8 cellular contexts compared by ENCODE assay signal in the genomic region with DNA sequence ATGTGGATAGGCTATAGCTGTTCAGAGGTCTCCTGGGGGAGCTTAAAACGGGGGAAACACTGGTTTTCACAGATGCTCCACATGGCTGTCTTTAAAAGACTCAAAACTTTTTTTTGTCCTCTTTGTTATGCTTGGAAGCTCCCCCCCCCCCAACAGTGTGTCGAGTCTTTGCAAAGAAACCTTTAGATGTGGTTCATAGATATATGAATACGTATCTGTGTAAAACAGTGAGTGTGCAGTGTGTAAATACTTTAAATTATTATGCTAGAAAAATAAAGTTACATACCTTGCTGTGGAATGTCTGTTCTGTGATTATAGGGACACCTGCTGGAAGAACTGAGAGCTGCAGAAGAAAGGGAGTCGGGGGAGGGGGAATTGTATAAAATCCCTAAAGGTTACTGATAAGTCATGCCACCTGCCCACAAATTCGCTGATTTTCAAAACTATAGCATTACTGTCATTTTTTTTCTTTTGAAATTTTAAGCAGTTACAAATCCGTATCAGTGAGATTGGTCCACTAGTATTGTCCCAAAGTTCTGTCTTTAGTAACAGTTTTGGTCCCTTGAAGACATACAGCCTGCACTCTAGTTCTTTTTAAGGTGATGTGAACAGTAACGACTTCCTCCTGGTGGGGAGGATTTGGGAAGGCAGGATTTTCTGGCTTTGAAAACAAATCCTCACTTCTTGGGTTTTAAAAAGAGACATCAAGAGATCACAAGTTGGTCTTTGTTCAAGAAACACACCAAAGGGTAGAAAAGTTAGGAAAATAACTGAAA. TPM values are rescaled to one million over a fixed set of nuclear protein-coding genes. Genes with fewer than 3 reads are reported as not detected.
DNase-seq lines count a peak whose midpoint lies in the region; ATAC-seq and TF ChIP-seq lines count a peak whose summit lies in the region.

No MANE protein-coding gene starts in this region.

- peaks cover 3 to 9% (median 3%) of the 10 kb centered on the region in 3 donors for H3K4me1 Mint-ChIP-seq in T-cell
- H3K4me1 Mint-ChIP-seq in central memory CD8-positive, alpha-beta T cell: no peaks in the 10 kb centered on the region
- H3K4me1 Mint-ChIP-seq in stimulated activated effector memory CD8-positive, alpha-beta T cell treated with anti-CD3 and anti-CD28 coated beads, Interleukin-12 subunit alpha, Interleukin-12 subunit beta, amount 100 ng/mL, for 72 hours: no peaks in the 10 kb centered on the region

- POLR2A ChIA-PET in T-cell (lab: Charles Lee): no interaction called here

- H3K27me3 ChIP-seq in HUES48 (ENCODE audit: control insufficient read depth, insufficient read depth, low read length) (no peaks in the 10 kb centered on the region), left lung (no peaks in the 10 kb centered on the region)

- 0 out of 2 replicates have a peak overlapping the region, but pooled peaks have one; percentile 25 for H3K4me3 ChIP-seq in HUES48 (ENCODE audit: low read depth, low read length)
- no peak overlapping the region for H3K4me3 ChIP-seq in left lung

- DNase-seq in NCI-H2196 (lab: John Stamatoyannopoulos, UW; ENCODE audit: unreplicated experiment) (peak; percentile 34), NCI-H2196 treated with DMSO at 0.1 percent for 48 hours (lab: John Stamatoyannopoulos, UW; ENCODE audit: unreplicated experiment) (no peak), T-cell (peak in 27 of 34 experiments; percentile 7 to 61 (median 34)), left lung (no peak)
- peak in 1 of 2 donors; percentile 22 for DNase-seq in central memory CD8-positive, alpha-beta T cell (ENCODE audit: low spot score in 2 of 2)
- peak in 1 of 2 donors; percentile 62 for DNase-seq in stimulated activated effector memory CD8-positive, alpha-beta T cell treated with anti-CD3 and anti-CD28 coated beads, Interleukin-12 subunit alpha, Interleukin-12 subunit beta, amount 100 ng/mL, for 72 hours (ENCODE audit: low spot score in 2 of 2)

- H3K27ac ChIP-seq in HUES48 (ENCODE audit: low read depth, low read length) (peak overlapping the region; percentile 75), left lung (no peak overlapping the region)

- H3K36me3 Mint-ChIP-seq in T-cell: peaks cover 6% of the 10 kb centered on the region
- H3K36me3 Mint-ChIP-seq in central memory CD8-positive, alpha-beta T cell (ENCODE audit: insufficient read depth): no peaks in the 10 kb centered on the region
- H3K36me3 Mint-ChIP-seq in stimulated activated effector memory CD8-positive, alpha-beta T cell treated with anti-CD3 and anti-CD28 coated beads, Interleukin-12 subunit alpha, Interleukin-12 subunit beta, amount 100 ng/mL, for 72 hours: no peaks in the 10 kb centered on the region

- peak; percentile 49 to 73 for TF ChIP-seq CTCF in left lung (IDR thresholded peaks at IDR 0.05)

- H3K9me3 ChIP-seq in HUES48 (ENCODE audit: control insufficient read depth, insufficient read depth, low read length): no peaks in the 10 kb centered on the region
- H3K9me3 ChIP-seq in left lung: no peaks in the 10 kb centered on the region

- H3K36me3 ChIP-seq in HUES48 (ENCODE audit: control insufficient read depth, insufficient read depth, low read length): peaks cover 16% of the 10 kb centered on the region
- H3K36me3 ChIP-seq in left lung: peaks cover 0 to 8% of the 10 kb centered on the region in 2 donors

- ATAC-seq in GM21515 (IDR thresholded peaks at IDR 0.05; ENCODE audit: unreplicated experiment) (peak; percentile 83), T-cell (replicated peaks in 1 of 4) (peak; percentile 53 to 72 (median 64)), left lung (peak; percentile 92)
- peak; percentile 36 for ATAC-seq in central memory CD8-positive, alpha-beta T cell (replicated peaks; ENCODE audit: extremely low read depth, poor library complexity, severe bottlenecking)
- peak; percentile 61 for ATAC-seq in stimulated activated effector memory CD8-positive, alpha-beta T cell treated with anti-CD3 and anti-CD28 coated beads, Interleukin-12 subunit alpha, Interleukin-12 subunit beta, amount 100 ng/mL, for 72 hours

- no peaks in the 10 kb centered on the region for H3K9me3 Mint-ChIP-seq in T-cell
- H3K9me3 Mint-ChIP-seq in central memory CD8-positive, alpha-beta T cell: no peaks in the 10 kb centered on the region
- H3K9me3 Mint-ChIP-seq in stimulated activated effector memory CD8-positive, alpha-beta T cell treated with anti-CD3 and anti-CD28 coated beads, Interleukin-12 subunit alpha, Interleukin-12 subunit beta, amount 100 ng/mL, for 72 hours: no peaks in the 10 kb centered on the region

- no peak overlapping the region for H3K27ac Mint-ChIP-seq in T-cell
- H3K27ac Mint-ChIP-seq in central memory CD8-positive, alpha-beta T cell (ENCODE audit: low read depth): no peak overlapping the region
- no peak overlapping the region for H3K27ac Mint-ChIP-seq in stimulated activated effector memory CD8-positive, alpha-beta T cell treated with anti-CD3 and anti-CD28 coated beads, Interleukin-12 subunit alpha, Interleukin-12 subunit beta, amount 100 ng/mL, for 72 hours

- H3K4me1 ChIP-seq in HUES48 (ENCODE audit: control insufficient read depth, insufficient read depth, low read length): peaks cover 23% of the 10 kb centered on the region
- H3K4me1 ChIP-seq in left lung: peaks cover 0 to 7% of the 10 kb centered on the region in 2 donors

- peaks cover 0 to 2% of the 10 kb centered on the region in 2 donors for H3K27me3 Mint-ChIP-seq in T-cell
- H3K27me3 Mint-ChIP-seq in central memory CD8-positive, alpha-beta T cell: peaks cover 3% of the 10 kb centered on the region

- H3K4me3 Mint-ChIP-seq in T-cell: no peak overlapping the region
- no peak overlapping the region for H3K4me3 Mint-ChIP-seq in central memory CD8-positive, alpha-beta T cell
- no peak overlapping the region for H3K4me3 Mint-ChIP-seq in stimulated activated effector memory CD8-positive, alpha-beta T cell treated with anti-CD3 and anti-CD28 coated beads, Interleukin-12 subunit alpha, Interleukin-12 subunit beta, amount 100 ng/mL, for 72 hours

- H3K9ac ChIP-seq in HUES48 (ENCODE audit: low read depth, low read length): peak overlapping the region; percentile 42

- CTCF ChIA-PET in T-cell (lab: Charles Lee): interaction anchor here (0.5 to 3.5 kb wide), 28 partner anchors 9 to 1954 kb away, joined by 3 to 35 read pairs (median 5); a partner anchor contains a TSS

- intact Hi-C loops in left lung (cut with DNase I): no loop called here

RNA-seq across cellular contexts. Expression of a gene that starts 22.9 kb away (rescaled TPM):
- 10 to 100 TPM; 14.6 to 22.8 (median 16.8) TPM for total RNA-seq in T-cell
- total RNA-seq in left lung: 10 to 100 TPM; 12.2 to 21.3 TPM

Comparison
In these comparisons a context has a peak if more than half of its experiments do, and no peak if none do; other contexts are left out.
1. DNase-seq: peak in NCI-H2196 (single experiment) and T-cell (27 of 34); none in NCI-H2196 treated with DMSO at 0.1 percent for 48 hours (single experiment) and left lung (0 of 2).
2. ATAC-seq: peak in every context shown above with its lines; median percentile 92 in left lung; 83 in GM21515; 64 in T-cell; 61 in stimulated activated effector memory CD8-positive, alpha-beta T cell treated with anti-CD3 and anti-CD28 coated beads, Interleukin-12 subunit alpha, Interleukin-12 subunit beta, amount 100 ng/mL, for 72 hours; 36 in central memory CD8-positive, alpha-beta T cell.